In the genomic region with DNA sequence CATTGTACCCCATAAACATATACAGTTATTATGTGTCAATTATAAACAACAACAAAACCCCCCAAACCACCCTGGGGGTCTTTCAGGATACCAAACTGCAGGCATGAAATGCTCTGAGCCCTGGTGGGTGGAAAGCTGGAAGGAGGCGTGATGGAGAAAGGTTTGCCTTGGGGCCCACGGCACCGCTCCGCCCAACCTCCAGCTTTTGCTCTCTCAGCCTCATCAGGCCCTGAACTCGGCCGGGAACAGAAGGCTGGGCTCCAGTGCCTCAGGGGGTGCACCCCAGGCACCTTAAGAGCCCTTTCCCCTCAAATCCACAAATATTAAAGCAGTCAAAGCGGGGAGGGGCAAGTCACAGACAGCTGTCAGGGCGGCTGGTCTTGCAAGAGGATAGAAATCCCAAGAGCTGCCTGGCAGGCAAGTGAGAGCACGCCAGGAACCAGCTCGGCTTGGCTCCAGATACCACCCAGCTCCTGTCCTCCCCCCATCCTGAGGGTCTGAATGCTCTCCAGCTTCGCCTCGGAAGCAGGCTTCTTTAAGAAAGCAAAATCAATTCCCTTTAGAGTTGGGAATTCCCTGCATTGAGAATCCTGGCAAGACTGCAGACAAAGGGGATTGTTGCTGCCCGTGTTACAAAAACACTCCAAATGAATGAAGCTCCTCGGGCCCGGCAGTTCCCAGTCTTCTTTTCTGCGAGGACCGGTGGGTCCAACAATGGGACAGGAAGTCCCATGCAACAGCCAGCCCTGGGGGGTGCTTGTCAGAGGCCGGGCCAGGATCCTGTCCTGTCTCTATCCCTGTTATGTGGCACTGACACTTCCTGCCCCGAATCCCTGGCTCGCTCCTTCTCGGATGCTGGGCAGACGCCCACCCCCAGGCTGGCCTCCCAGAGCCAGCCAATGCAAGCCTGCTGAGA, we compare ENCODE assay signal across 20 cellular contexts.
DNase-seq lines count a peak whose midpoint lies in the region; ATAC-seq, FAIRE-seq and TF ChIP-seq lines count a peak whose summit lies in the region.
"Had no signal": no experiment of that assay in that cellular context is flagged by ENCODE, and none has a peak within 500 bp of the region (broad histone marks: within the 10 kb centered on the region; RNA-seq: fewer than 3 reads in every experiment).

No MANE protein-coding gene starts in this region.

- whole genome bisulfite sequencing in aorta, 2 donors = 35 to 46% methylated on average over 22 of the region's 22 CpGs

- H3F3A ChIP-seq in MM.1S (ENCODE audit: insufficient read depth, low read length) = no peaks in the 10 kb centered on the region

- H3K4me3 Mint-ChIP-seq in astrocyte (ENCODE audit: unreplicated experiment) = no peak overlapping the region
- H3K4me3 Mint-ChIP-seq: activated naive CD8-positive, alpha-beta T cell treated with anti-CD3 and anti-CD28 coated beads, Interleukin-2, amount 10 ng/mL, durations not matched to agents 7 days and 5 days; nephron progenitor cell had no signal

- H3K9me3 ChIP-seq in left ventricle myocardium inferior (replicated peaks) = no peaks in the 10 kb centered on the region
- H3K9me3 ChIP-seq in astrocyte (ENCODE audit: insufficient read depth, low read depth, low read length) = no peaks in the 10 kb centered on the region
- no peaks in the 10 kb centered on the region for H3K9me3 ChIP-seq in iPS-18a (ENCODE audit: control insufficient read depth, low read depth, low read length)
- no peaks in the 10 kb centered on the region for H3K9me3 ChIP-seq in aorta (ENCODE audit: control insufficient read depth, low read length)
- H3K9me3 ChIP-seq in MM.1S (replicated peaks; ENCODE audit: insufficient read depth, low read length) = no peaks in the 10 kb centered on the region
- H3K9me3 ChIP-seq: gastroesophageal sphincter, Peyer's patch, vagina had no signal

- H3K79me2 ChIP-seq in astrocyte (ENCODE audit: insufficient read depth, low read length) = no peaks in the 10 kb centered on the region
- no peaks in the 10 kb centered on the region for H3K79me2 ChIP-seq in MM.1S (ENCODE audit: low read length)

- no peaks in the 10 kb centered on the region for H3K27me3 Mint-ChIP-seq in astrocyte (ENCODE audit: low read depth, unreplicated experiment)

- DNase-seq in Right ventricle myocardium superior (no peak), left ventricle myocardium inferior (no peak), astrocyte (ENCODE audit: low read depth) (no peak), aorta (no peak), NCI-H128 (lab: John Stamatoyannopoulos, UW; ENCODE audit: unreplicated experiment) (no peak), MM.1S (no peak)
- DNase-seq: activated CD4-positive, alpha-beta T cell treated with anti-CD3 and anti-CD28 coated beads, Interleukin-2, amount 50 U/mL, for 48 hours; activated naive CD8-positive, alpha-beta T cell treated with anti-CD3 and anti-CD28 coated beads, Interleukin-2, amount 10 ng/mL, durations not matched to agents 7 days and 5 days; activated T-cell treated with anti-CD3 and anti-CD28 coated beads, Interleukin-2, amount 50 U/mL, for 48 hours; NCI-H187; NCI-H526; nephron progenitor cell; Peyer's patch; right cardiac atrium had no signal

- no peaks in the 10 kb centered on the region for H3K9me2 ChIP-seq in MM.1S (replicated peaks; ENCODE audit: insufficient read depth, low read length)

- no peak overlapping the region for H3K4me3 ChIP-seq in left ventricle myocardium inferior
- H3K4me3 ChIP-seq in astrocyte (ENCODE audit: insufficient read depth, low read depth, low read length) = no peak overlapping the region
- H3K4me3 ChIP-seq in iPS-18a (ENCODE audit: low read length) = peak overlapping the region; percentile 29
- no peak overlapping the region for H3K4me3 ChIP-seq in aorta (ENCODE audit: low read length in 2 of 2)
- no peak overlapping the region for H3K4me3 ChIP-seq in MM.1S (ENCODE audit: low read length)
- H3K4me3 ChIP-seq: gastroesophageal sphincter, Peyer's patch, vagina had no signal

- H3K36me3 Mint-ChIP-seq in astrocyte (ENCODE audit: low read depth, unreplicated experiment) = no peaks in the 10 kb centered on the region
- H3K36me3 Mint-ChIP-seq: activated naive CD8-positive, alpha-beta T cell treated with anti-CD3 and anti-CD28 coated beads, Interleukin-2, amount 10 ng/mL, durations not matched to agents 7 days and 5 days had no signal

- FAIRE-seq in astrocyte (lab: Jason Lieb, UNC) = no peak
- FAIRE-seq: endometrium, TTC549 had no signal

- intact Hi-C loops in Right ventricle myocardium superior (cut with DNase I) (no loop called here), left ventricle myocardium inferior (cut with micrococcal nuclease) (no loop called here), aorta (cut with DNase I) (no loop called here)

- H3K36me3 ChIP-seq in left ventricle myocardium inferior (no peaks in the 10 kb centered on the region), astrocyte (ENCODE audit: insufficient read depth, low read length) (no peaks in the 10 kb centered on the region), iPS-18a (ENCODE audit: control insufficient read depth, low read depth, low read length) (no peaks in the 10 kb centered on the region), aorta (ENCODE audit: control insufficient read depth in 1 of 2, insufficient read depth in 2 of 2, low read length in 1 of 2) (no peaks in the 10 kb centered on the region), MM.1S (replicated peaks; ENCODE audit: insufficient read depth, low read length) (no peaks in the 10 kb centered on the region)
- H3K36me3 ChIP-seq: gastroesophageal sphincter, Peyer's patch, vagina had no signal

- H3K9me3 Mint-ChIP-seq in astrocyte (ENCODE audit: unreplicated experiment) = no peaks in the 10 kb centered on the region
- H3K9me3 Mint-ChIP-seq: activated naive CD8-positive, alpha-beta T cell treated with anti-CD3 and anti-CD28 coated beads, Interleukin-2, amount 10 ng/mL, durations not matched to agents 7 days and 5 days; nephron progenitor cell had no signal

- H3K27me3 ChIP-seq in left ventricle myocardium inferior (ENCODE audit: low read depth) = no peaks in the 10 kb centered on the region
- H3K27me3 ChIP-seq in astrocyte (ENCODE audit: insufficient read depth, low read length) = peaks cover 3% of the 10 kb centered on the region
- H3K27me3 ChIP-seq in iPS-18a (ENCODE audit: control insufficient read depth, insufficient read depth, low read length) = no peaks in the 10 kb centered on the region
- H3K27me3 ChIP-seq in aorta (ENCODE audit: control insufficient read depth in 1 of 2, insufficient read depth in 2 of 2, low read length in 1 of 2) = no peaks in the 10 kb centered on the region
- no peaks in the 10 kb centered on the region for H3K27me3 ChIP-seq in MM.1S (replicated peaks; ENCODE audit: insufficient read depth, low read length)
- H3K27me3 ChIP-seq: gastroesophageal sphincter, Peyer's patch, vagina had no signal

- peak overlapping the region; percentile 45 for H3K4me2 ChIP-seq in astrocyte (ENCODE audit: low read length)
- no peak overlapping the region for H3K4me2 ChIP-seq in MM.1S (ENCODE audit: low read depth, low read length)

- H3K27ac ChIP-seq in left ventricle myocardium inferior (replicated peaks) = no peak overlapping the region
- H3K27ac ChIP-seq in astrocyte (ENCODE audit: low read depth, low read length) = no peak overlapping the region
- H3K27ac ChIP-seq in iPS-18a (ENCODE audit: low read length) = peak overlapping the region; percentile 49
- H3K27ac ChIP-seq in aorta (ENCODE audit: low read depth in 1 of 2, low read length in 2 of 2) = no peak overlapping the region
- no peak overlapping the region for H3K27ac ChIP-seq in MM.1S (ENCODE audit: low read length)
- H3K27ac ChIP-seq: gastroesophageal sphincter, Peyer's patch, vagina had no signal

- TF ChIP-seq CTCF in left ventricle myocardium inferior (IDR thresholded peaks at IDR 0.05; ENCODE audit: borderline replicate concordance) = no peak
- no peak for TF ChIP-seq CTCF in astrocyte (IDR thresholded peaks at IDR 0.05; ENCODE audit: insufficient read depth, low read depth, low read length)
- TF ChIP-seq CTCF in MM.1S (IDR thresholded peaks at IDR 0.05; ENCODE audit: low read length) = no peak

- ATAC-seq in Right ventricle myocardium superior (ENCODE audit: poor library complexity) = peak; percentile 34
- ATAC-seq in aorta (ENCODE audit: low FRiP score) = peak; percentile 12
- ATAC-seq in HG03097 (IDR thresholded peaks at IDR 0.05; ENCODE audit: low FRiP score, unreplicated experiment) = no peak
- ATAC-seq: gastroesophageal sphincter had no signal

- H3K9ac ChIP-seq in astrocyte (ENCODE audit: low read length) (no peak overlapping the region), iPS-18a (ENCODE audit: low read length) (no peak overlapping the region), MM.1S (ENCODE audit: low read length) (no peak overlapping the region)

- H2AFZ ChIP-seq in astrocyte (ENCODE audit: low read depth, low read length) (peak overlapping the region; percentile 37), MM.1S (ENCODE audit: low read length) (no peak overlapping the region)

- peak overlapping the region; percentile 58 for H3K27ac Mint-ChIP-seq in astrocyte (ENCODE audit: unreplicated experiment)
- H3K27ac Mint-ChIP-seq: activated naive CD8-positive, alpha-beta T cell treated with anti-CD3 and anti-CD28 coated beads, Interleukin-2, amount 10 ng/mL, durations not matched to agents 7 days and 5 days; nephron progenitor cell had no signal

- H3K4me1 ChIP-seq in left ventricle myocardium inferior = peaks cover 36% of the 10 kb centered on the region
- peaks cover 9% of the 10 kb centered on the region for H3K4me1 ChIP-seq in astrocyte (ENCODE audit: insufficient read depth, low read length)
- H3K4me1 ChIP-seq in iPS-18a (ENCODE audit: control insufficient read depth, low read depth, low read length) = peaks cover 31% of the 10 kb centered on the region
- H3K4me1 ChIP-seq in aorta (ENCODE audit: control insufficient read depth in 1 of 2, insufficient read depth in 2 of 2, low read length in 2 of 2) = no peaks in the 10 kb centered on the region
- no peaks in the 10 kb centered on the region for H3K4me1 ChIP-seq in MM.1S (ENCODE audit: low read length)
- H3K4me1 ChIP-seq: Peyer's patch had no signal

- H3K4me1 Mint-ChIP-seq in astrocyte (ENCODE audit: low read depth, unreplicated experiment) = peaks cover 20% of the 10 kb centered on the region

- H4K20me1 ChIP-seq in astrocyte (ENCODE audit: insufficient read depth, low read length) (peaks cover 12% of the 10 kb centered on the region), MM.1S (ENCODE audit: insufficient read depth, low read length) (no peaks in the 10 kb centered on the region)
